In the genomic region with DNA sequence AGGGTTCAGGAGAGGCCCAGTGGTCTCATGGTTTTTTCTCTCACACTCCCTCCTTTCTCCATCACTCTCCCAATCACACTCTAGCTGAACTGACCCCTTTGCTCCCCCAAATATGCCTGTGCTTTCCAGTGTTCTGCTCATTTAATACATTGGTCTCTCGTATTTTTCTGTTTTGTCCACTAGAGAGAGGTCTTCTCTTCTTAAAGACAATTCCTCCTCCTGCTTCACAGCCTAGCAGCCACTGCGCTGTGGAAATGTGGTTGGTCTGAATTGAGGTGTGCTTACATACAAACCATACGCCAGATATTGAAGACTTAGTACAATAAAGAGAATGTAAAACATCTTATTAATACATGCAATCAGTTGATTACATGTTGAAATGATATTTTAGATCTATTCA, we compare ENCODE assay signal across 9 cellular contexts.
DNase-seq lines count a peak whose midpoint lies in the region; ATAC-seq and TF ChIP-seq lines count a peak whose summit lies in the region.
"Had no signal": no experiment of that assay in that cellular context is flagged by ENCODE, and none has a peak within 500 bp of the region (broad histone marks: within the 10 kb centered on the region; RNA-seq: fewer than 3 reads in every experiment).

No MANE protein-coding gene starts in this region.

- no peak overlapping the region for H2AFZ ChIP-seq in HCT116 (ENCODE audit: low read depth, low read length, poor library complexity, severe bottlenecking)
- H2AFZ ChIP-seq: parathyroid adenoma had no signal

- H3K4me2 ChIP-seq in HCT116 (ENCODE audit: low read length) = no peak overlapping the region

- no peak for TF ChIP-seq POLR2A in HCT116 (IDR thresholded peaks at IDR 0.05; ENCODE audit: borderline replicate concordance, extremely low read depth, insufficient read depth, insufficient read length)

- DNase-seq in HCT116 (ENCODE audit: low read depth, low spot score) = no peak
- peak; percentile 11 for DNase-seq in kidney glomerular epithelial cell (lab: John Stamatoyannopoulos, UW)
- DNase-seq in DMS153 treated with DMSO at 0.1 percent for 48 hours (lab: John Stamatoyannopoulos, UW; ENCODE audit: unreplicated experiment) = no peak
- no peak for DNase-seq in amniotic stem cell (lab: John Stamatoyannopoulos, UW)

- H3K9me3 ChIP-seq in HCT116 (ENCODE audit: control insufficient read depth in 1 of 2, insufficient read depth in 1 of 2, low read depth in 1 of 2, low read length in 2 of 2) = no peaks in the 10 kb centered on the region

- no TSS peak for BruUV-seq in HCT116 (replicated peaks; lab: Mats Ljungman, UMichigan)

- H3K9ac ChIP-seq in HCT116 (ENCODE audit: low read length) = no peak overlapping the region
- H3K9ac ChIP-seq: parathyroid adenoma had no signal

- RAD21 ChIA-PET in HCT116 (lab: Charles Lee; ENCODE audit: low non-redundant PET in 1 of 2, low total read pairs in 2 of 2, uncharacterized antibody in 2 of 2, unreplicated experiment in 2 of 2) = no interaction called here

- CTCF ChIA-PET in HCT116 (lab: Charles Lee) = interaction anchor here (0.6 to 2.8 kb wide), 2 partner anchors 281 to 291 kb away, joined by 3 to 8 read pairs; no protein-coding TSS in a partner anchor

- no peak; the same call in 1 of the 2 replicates for ATAC-seq in HCT116
- ATAC-seq in GM21360 (IDR thresholded peaks at IDR 0.05; ENCODE audit: unreplicated experiment) = no peak
- no peak for ATAC-seq in GM19463 (IDR thresholded peaks at IDR 0.05; ENCODE audit: unreplicated experiment)

- no peaks in the 10 kb centered on the region for H3K36me3 ChIP-seq in HCT116 (ENCODE audit: control insufficient read depth in 1 of 2, insufficient read depth in 2 of 2, low read length in 2 of 2)

- peak; percentile 77 for TF ChIP-seq RAD21 in HCT116 (IDR thresholded peaks at IDR 0.05; ENCODE audit: low read depth)

- intact Hi-C loops in HCT116 (cut with micrococcal nuclease) = loop anchor here (1.0 to 2.0 kb wide), 2 partner anchors 120 to 291 kb away; partner anchors contain the start of gene CCR1

- no peaks in the 10 kb centered on the region for H3K27me3 ChIP-seq in HCT116 (ENCODE audit: insufficient read depth, low read length)

- TF ChIP-seq CTCF in C4-2B (conservative IDR thresholded peaks at IDR 0.05) (peak; percentile 21), HCT116 (IDR thresholded peaks at IDR 0.05 in 2 of 3, conservative IDR thresholded peaks at IDR 0.05 in 1 of 3; ENCODE audit: borderline replicate concordance in 1 of 3, insufficient read depth in 1 of 3, low read depth in 2 of 3, low read length in 2 of 3) (peak in 2 of 3 experiments; percentile 33 to 61; a peak in 3 of 6 replicates), VCaP (conservative IDR thresholded peaks at IDR 0.05) (peak; percentile 50)

- POLR2A ChIA-PET in HCT116 (lab: Charles Lee) = no interaction called here

- no peak overlapping the region for H3K4me3 ChIP-seq in HCT116 (replicated peaks in 1 of 2; ENCODE audit: low read depth in 1 of 2, low read length in 2 of 2)

- H3K9me2 ChIP-seq in HCT116 (ENCODE audit: insufficient read depth) = no peaks in the 10 kb centered on the region

- no peaks in the 10 kb centered on the region for H3K79me2 ChIP-seq in HCT116 (ENCODE audit: insufficient read depth, low read length)
- H3K79me2 ChIP-seq: parathyroid adenoma had no signal

- peaks cover 0 to 22% of the 10 kb centered on the region in 2 experiments; a peak in 1 of 4 replicates for H3K4me1 ChIP-seq in HCT116 (ENCODE audit: control insufficient read depth in 1 of 2, insufficient read depth in 2 of 2, low read length in 2 of 2)
- H3K4me1 ChIP-seq: parathyroid adenoma had no signal

- H4K20me1 ChIP-seq in HCT116 (ENCODE audit: insufficient read depth) = no peaks in the 10 kb centered on the region

- H3K27ac ChIP-seq in C4-2B (no peak overlapping the region), HCT116 (ENCODE audit: low read depth, low read length) (no peak overlapping the region), VCaP (no peak overlapping the region; the same call in 1 of the 2 replicates)
- H3K27ac ChIP-seq: parathyroid adenoma had no signal

TF ChIP-seq in HCT116, 20 proteins besides CTCF, POLR2A, EP300 and RAD21:
- TF ChIP-seq POLR2AphosphoS5 (IDR thresholded peaks at IDR 0.05; ENCODE audit: low read depth, low read length) = no peak
- no peak for TF ChIP-seq FOSL1 (IDR thresholded peaks at IDR 0.05; ENCODE audit: low read depth)
- no peak for TF ChIP-seq YY1 (IDR thresholded peaks at IDR 0.05; ENCODE audit: extremely low read depth, insufficient replicate concordance, low read depth, low read length)
- no peak for TF ChIP-seq ZFX (IDR thresholded peaks at IDR 0.05)
- TF ChIP-seq EGR1 (IDR thresholded peaks at IDR 0.05; ENCODE audit: low read depth) = no peak
- no peak for TF ChIP-seq ZBTB33 (IDR thresholded peaks at IDR 0.05; ENCODE audit: extremely low read depth, insufficient replicate concordance, low read length)
- TF ChIP-seq, protein P1, sequence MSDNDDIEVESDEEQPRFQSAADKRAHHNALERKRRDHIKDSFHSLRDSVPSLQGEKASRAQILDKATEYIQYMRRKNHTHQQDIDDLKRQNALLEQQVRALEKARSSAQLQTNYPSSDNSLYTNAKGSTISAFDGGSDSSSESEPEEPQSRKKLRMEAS (IDR thresholded peaks at IDR 0.05) = no peak
- TF ChIP-seq ATF3 (IDR thresholded peaks at IDR 0.05) = no peak
- no peak for TF ChIP-seq ELF1 (IDR thresholded peaks at IDR 0.05; ENCODE audit: borderline replicate concordance, low read depth)
- TF ChIP-seq CBX3 (IDR thresholded peaks at IDR 0.05; ENCODE audit: low read depth) = no peak
- no peak for TF ChIP-seq SIN3A (IDR thresholded peaks at IDR 0.05; ENCODE audit: low read depth)
- no peak for TF ChIP-seq SRF (IDR thresholded peaks at IDR 0.05; ENCODE audit: low read depth)
- no peak for TF ChIP-seq CEBPB (IDR thresholded peaks at IDR 0.05; ENCODE audit: low read depth)
- TF ChIP-seq ZNF274 (IDR thresholded peaks at IDR 0.05; ENCODE audit: low read depth, low read length) = no peak
- TF ChIP-seq, protein P2, sequence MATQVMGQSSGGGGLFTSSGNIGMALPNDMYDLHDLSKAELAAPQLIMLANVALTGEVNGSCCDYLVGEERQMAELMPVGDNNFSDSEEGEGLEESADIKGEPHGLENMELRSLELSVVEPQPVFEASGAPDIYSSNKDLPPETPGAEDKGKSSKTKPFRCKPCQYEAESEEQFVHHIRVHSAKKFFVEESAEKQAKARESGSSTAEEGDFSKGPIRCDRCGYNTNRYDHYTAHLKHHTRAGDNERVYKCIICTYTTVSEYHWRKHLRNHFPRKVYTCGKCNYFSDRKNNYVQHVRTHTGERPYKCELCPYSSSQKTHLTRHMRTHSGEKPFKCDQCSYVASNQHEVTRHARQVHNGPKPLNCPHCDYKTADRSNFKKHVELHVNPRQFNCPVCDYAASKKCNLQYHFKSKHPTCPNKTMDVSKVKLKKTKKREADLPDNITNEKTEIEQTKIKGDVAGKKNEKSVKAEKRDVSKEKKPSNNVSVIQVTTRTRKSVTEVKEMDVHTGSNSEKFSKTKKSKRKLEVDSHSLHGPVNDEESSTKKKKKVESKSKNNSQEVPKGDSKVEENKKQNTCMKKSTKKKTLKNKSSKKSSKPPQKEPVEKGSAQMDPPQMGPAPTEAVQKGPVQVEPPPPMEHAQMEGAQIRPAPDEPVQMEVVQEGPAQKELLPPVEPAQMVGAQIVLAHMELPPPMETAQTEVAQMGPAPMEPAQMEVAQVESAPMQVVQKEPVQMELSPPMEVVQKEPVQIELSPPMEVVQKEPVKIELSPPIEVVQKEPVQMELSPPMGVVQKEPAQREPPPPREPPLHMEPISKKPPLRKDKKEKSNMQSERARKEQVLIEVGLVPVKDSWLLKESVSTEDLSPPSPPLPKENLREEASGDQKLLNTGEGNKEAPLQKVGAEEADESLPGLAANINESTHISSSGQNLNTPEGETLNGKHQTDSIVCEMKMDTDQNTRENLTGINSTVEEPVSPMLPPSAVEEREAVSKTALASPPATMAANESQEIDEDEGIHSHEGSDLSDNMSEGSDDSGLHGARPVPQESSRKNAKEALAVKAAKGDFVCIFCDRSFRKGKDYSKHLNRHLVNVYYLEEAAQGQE (IDR thresholded peaks at IDR 0.05; ENCODE audit: low read depth) = no peak
